Comparison of ENCODE assay signal across 34 cellular contexts in genomic region chr5:32453916-32454315, GRCh38.
"Had no signal": no experiment of that assay in that cellular context is flagged by ENCODE, and none has a peak within 500 bp of the region (broad histone marks: within the 10 kb centered on the region; RNA-seq: fewer than 3 reads in every experiment).

No MANE protein-coding gene starts in this region.

- DNase-seq: Karpas-422, Kasumi-1, MG63, MM.1S, MV-4-11, NCI-H1048, NCI-H1092, NCI-H1092 treated with DMSO at 0.1 percent for 48 hours, NCI-H1105, NCI-H1105 treated with DMSO at 0.1 percent for 48 hours, NCI-H1417, NCI-H1417 treated with DMSO at 0.1 percent for 48 hours, NCI-H1436, NCI-H1436 treated with DMSO at 0.1 percent for 48 hours, NCI-H146, NCI-H1694, NCI-H1694 treated with DMSO at 0.1 percent for 48 hours, NCI-H187, NCI-H187 treated with DMSO at 0.1 percent for 48 hours, NCI-H1930, NCI-H2029, NCI-H2029 treated with DMSO at 0.1 percent for 48 hours, NCI-H2081, NCI-H2081 treated with DMSO at 0.1 percent for 48 hours, NCI-H2107, NCI-H2171, NCI-H2171 treated with DMSO at 0.1 percent for 48 hours, NCI-H2227 treated with DMSO at 0.1 percent for 48 hours, NCI-H226, NCI-H345, NCI-H446, NCI-H446 treated with DMSO at 0.1 percent for 48 hours, NCI-H510A had no signal

- H3K27me3 ChIP-seq: MG63 had no signal

- H3K4me3 ChIP-seq: MG63 had no signal

- H3K9me3 ChIP-seq: MG63 had no signal

- H3K9ac ChIP-seq: KMS-11 had no signal

- H3K27ac ChIP-seq: KMS-11 had no signal

- H3K36me3 ChIP-seq: MG63 had no signal

- H3K4me2 ChIP-seq: KMS-11 had no signal
